Comparison of ENCODE assay signal across 9 cellular contexts in genomic region chr2:174596994-174597346, GRCh38. TPM values are rescaled to one million over a fixed set of nuclear protein-coding genes. Genes with fewer than 3 reads are reported as not detected.
A peak's percentile ranks its signal among the peaks of the same experiment; 100 is the strongest.
DNase-seq lines count a peak whose midpoint lies in the region; ATAC-seq lines count a peak whose summit lies in the region.
"Had no signal": no experiment of that assay in that cellular context is flagged by ENCODE, and none has a peak within 500 bp of the region (broad histone marks: within the 10 kb centered on the region; RNA-seq: fewer than 3 reads in every experiment).

No MANE protein-coding gene starts in this region.

- H3K4me1 Mint-ChIP-seq in activated CD4-positive, alpha-beta T cell treated with anti-CD3 and anti-CD28 coated beads, Interleukin-2, amount 10 ng/mL, durations not matched to agents 7 days and 5 days, result peaks cover 55% of the 10 kb centered on the region
- H3K4me1 Mint-ChIP-seq in T-helper 2 cell treated with Interferon-gamma antibody and Interleukin-4, amounts not matched to agents 5 μg/mL and 100 μg/mL, for 36 hours (ENCODE audit: low read depth), result peaks cover 52% of the 10 kb centered on the region
- peaks cover 66 to 77% of the 10 kb centered on the region in 2 donors for H3K4me1 Mint-ChIP-seq in immature natural killer cell

- no peaks in the 10 kb centered on the region for H3K27me3 ChIP-seq in subcutaneous abdominal adipose tissue (ENCODE audit: control insufficient read depth in 5 of 5, insufficient read depth in 4 of 5, low read length in 5 of 5)

- no peak for DNase-seq in activated CD4-positive, alpha-beta T cell treated with anti-CD3 and anti-CD28 coated beads, Interleukin-2, amount 10 ng/mL, durations not matched to agents 7 days and 5 days
- DNase-seq in activated CD4-positive, alpha-beta T cell treated with anti-CD3 and anti-CD28 coated beads for 4 hours, result no peak
- no peak for DNase-seq in T-helper 2 cell treated with Interferon-gamma antibody and Interleukin-4, amounts not matched to agents 5 μg/mL and 100 μg/mL, for 36 hours (ENCODE audit: low spot score)
- DNase-seq in immature natural killer cell (no peak), COLO829 (ENCODE audit: low spot score) (no peak)
- DNase-seq: head of caudate nucleus had no signal

- H3K27ac ChIP-seq in subcutaneous abdominal adipose tissue (ENCODE audit: low read depth, low read length), result peak overlapping the region; percentile 68

- no peaks in the 10 kb centered on the region for H3K36me3 ChIP-seq in subcutaneous abdominal adipose tissue (ENCODE audit: control insufficient read depth in 5 of 5, insufficient read depth in 5 of 5, low read length in 5 of 5)

- peak overlapping the region; percentile 99 for H3K27ac Mint-ChIP-seq in activated CD4-positive, alpha-beta T cell treated with anti-CD3 and anti-CD28 coated beads, Interleukin-2, amount 10 ng/mL, durations not matched to agents 7 days and 5 days
- H3K27ac Mint-ChIP-seq in T-helper 2 cell treated with Interferon-gamma antibody and Interleukin-4, amounts not matched to agents 5 μg/mL and 100 μg/mL, for 36 hours, result peak overlapping the region; percentile 92
- H3K27ac Mint-ChIP-seq in immature natural killer cell, result peak overlapping the region; percentile 91 to 99 (median 98)

- no peaks in the 10 kb centered on the region for H3K9me3 Mint-ChIP-seq in activated CD4-positive, alpha-beta T cell treated with anti-CD3 and anti-CD28 coated beads, Interleukin-2, amount 10 ng/mL, durations not matched to agents 7 days and 5 days
- peaks cover 3% of the 10 kb centered on the region for H3K9me3 Mint-ChIP-seq in T-helper 2 cell treated with Interferon-gamma antibody and Interleukin-4, amounts not matched to agents 5 μg/mL and 100 μg/mL, for 36 hours
- H3K9me3 Mint-ChIP-seq in immature natural killer cell, result no peaks in the 10 kb centered on the region

- H3K9me3 ChIP-seq in subcutaneous abdominal adipose tissue (ENCODE audit: control insufficient read depth in 5 of 5, low read length in 5 of 5), result no peaks in the 10 kb centered on the region

- H3K4me3 ChIP-seq in subcutaneous abdominal adipose tissue (ENCODE audit: low read depth in 1 of 5, low read length in 5 of 5), result peak overlapping the region; percentile 44 to 55 (median 49)

- peak overlapping the region in 3 of 5 donors; percentile 41 to 59 (median 51) for H3K9ac ChIP-seq in subcutaneous abdominal adipose tissue (ENCODE audit: low read length in 5 of 5)

- peaks cover 2% of the 10 kb centered on the region for H3K27me3 Mint-ChIP-seq in activated CD4-positive, alpha-beta T cell treated with anti-CD3 and anti-CD28 coated beads, Interleukin-2, amount 10 ng/mL, durations not matched to agents 7 days and 5 days
- no peaks in the 10 kb centered on the region for H3K27me3 Mint-ChIP-seq in T-helper 2 cell treated with Interferon-gamma antibody and Interleukin-4, amounts not matched to agents 5 μg/mL and 100 μg/mL, for 36 hours (ENCODE audit: low read depth)
- H3K27me3 Mint-ChIP-seq in immature natural killer cell (ENCODE audit: low read depth in 3 of 3), result peaks cover 19 to 47% (median 42%) of the 10 kb centered on the region in 3 donors

- H3K4me3 Mint-ChIP-seq in activated CD4-positive, alpha-beta T cell treated with anti-CD3 and anti-CD28 coated beads, Interleukin-2, amount 10 ng/mL, durations not matched to agents 7 days and 5 days, result peak overlapping the region; percentile 88
- H3K4me3 Mint-ChIP-seq in T-helper 2 cell treated with Interferon-gamma antibody and Interleukin-4, amounts not matched to agents 5 μg/mL and 100 μg/mL, for 36 hours, result peak overlapping the region; percentile 92
- H3K4me3 Mint-ChIP-seq in immature natural killer cell, result peak overlapping the region; percentile 89 to 99 (median 94)

- H3K4me1 ChIP-seq in subcutaneous abdominal adipose tissue (ENCODE audit: control insufficient read depth in 5 of 5, insufficient read depth in 5 of 5, low read length in 5 of 5), result peaks cover 0 to 29% (median 14%) of the 10 kb centered on the region in 5 donors

- peaks cover 77% of the 10 kb centered on the region for H3K36me3 Mint-ChIP-seq in activated CD4-positive, alpha-beta T cell treated with anti-CD3 and anti-CD28 coated beads, Interleukin-2, amount 10 ng/mL, durations not matched to agents 7 days and 5 days (ENCODE audit: low read depth)
- H3K36me3 Mint-ChIP-seq in T-helper 2 cell treated with Interferon-gamma antibody and Interleukin-4, amounts not matched to agents 5 μg/mL and 100 μg/mL, for 36 hours (ENCODE audit: low read depth), result peaks cover 75% of the 10 kb centered on the region
- peaks cover 10 to 25% (median 18%) of the 10 kb centered on the region in 3 donors for H3K36me3 Mint-ChIP-seq in immature natural killer cell

- ATAC-seq in HG03175 (IDR thresholded peaks at IDR 0.05; ENCODE audit: unreplicated experiment), result no peak
- no peak for ATAC-seq in HG02678 (IDR thresholded peaks at IDR 0.05; ENCODE audit: unreplicated experiment)

- POLR2A ChIA-PET in activated CD4-positive, alpha-beta T cell treated with anti-CD3 and anti-CD28 coated beads, Interleukin-2, amount 10 ng/mL, durations not matched to agents 7 days and 5 days (lab: Charles Lee), result interaction anchor here (2.2 to 5.4 kb wide), 2 partner anchors 37 to 85 kb away, joined by 10 to 53 read pairs; no protein-coding TSS in a partner anchor

- CTCF ChIA-PET in activated CD4-positive, alpha-beta T cell treated with anti-CD3 and anti-CD28 coated beads, Interleukin-2, amount 10 ng/mL, durations not matched to agents 7 days and 5 days (lab: Charles Lee), result interaction anchor here (0.8 to 10.9 kb wide), 4 partner anchors 8 to 35 kb away, joined by 3 to 91 read pairs (median 5); no protein-coding TSS in a partner anchor

RNA-seq across cellular contexts. Expression of gene WIPF1, which starts 0.6 kb away (rescaled TPM):
- total RNA-seq in activated CD4-positive, alpha-beta T cell treated with anti-CD3 and anti-CD28 coated beads, Interleukin-2, amount 10 ng/mL, durations not matched to agents 7 days and 5 days, result 100 to 1,000 TPM; 378 to 423 TPM
- 100 to 1,000 TPM in 2 of 3 donors, 10 to 100 TPM in 1; 93.7 to 252 (median 131) TPM for polyA plus RNA-seq in immature natural killer cell
